Comparison of ENCODE assay signal across 10 cellular contexts in genomic region chr20:48791014-48791413, GRCh38. TPM values are rescaled to one million over a fixed set of nuclear protein-coding genes. Genes with fewer than 3 reads are reported as not detected.
DNase-seq lines count a peak whose midpoint lies in the region; ATAC-seq and TF ChIP-seq lines count a peak whose summit lies in the region.
"Had no signal": no experiment of that assay in that cellular context is flagged by ENCODE, and none has a peak within 500 bp of the region (broad histone marks: within the 10 kb centered on the region; RNA-seq: fewer than 3 reads in every experiment).

No MANE protein-coding gene starts in this region.

- H3K9me3 ChIP-seq in WERI-Rb-1 (ENCODE audit: severe bottlenecking) = no peaks in the 10 kb centered on the region
- H3K9me3 ChIP-seq: SJSA1 had no signal

- H3K36me3 ChIP-seq in WERI-Rb-1 = no peaks in the 10 kb centered on the region

- H3K27me3 Mint-ChIP-seq in natural killer cell treated with Interleukin-12 subunit alpha and Interleukin-12 subunit beta and Interleukin-15 and Interleukin-18, amount 100 ng/mL, for 72 hours = no peaks in the 10 kb centered on the region
- H3K27me3 Mint-ChIP-seq: activated naive CD8-positive, alpha-beta T cell had no signal

- H3K4me1 Mint-ChIP-seq in natural killer cell treated with Interleukin-12 subunit alpha and Interleukin-12 subunit beta and Interleukin-15 and Interleukin-18, amount 100 ng/mL, for 72 hours (ENCODE audit: low read depth in 2 of 2) = peaks cover 85 to 86% of the 10 kb centered on the region in 2 donors

- TF ChIP-seq CTCF in WERI-Rb-1 (IDR thresholded peaks at IDR 0.05; ENCODE audit: low read depth, low read length) = peak; percentile 5; the same call in 1 of the 2 replicates

- peak overlapping the region; percentile 70 for H3K4me3 Mint-ChIP-seq in natural killer cell treated with Interleukin-12 subunit alpha and Interleukin-12 subunit beta and Interleukin-15 and Interleukin-18, amount 100 ng/mL, for 72 hours
- H3K4me3 Mint-ChIP-seq: activated naive CD8-positive, alpha-beta T cell had no signal

- ATAC-seq in natural killer cell treated with Interleukin-12 subunit alpha and Interleukin-12 subunit beta and Interleukin-15 and Interleukin-18, amount 100 ng/mL, for 72 hours = no peak
- ATAC-seq in HG03159 (IDR thresholded peaks at IDR 0.05; ENCODE audit: unreplicated experiment) (no peak), GM19397 (IDR thresholded peaks at IDR 0.05; ENCODE audit: unreplicated experiment) (no peak)

- DNase-seq in GDM1 (lab: John Stamatoyannopoulos, UW) = peak; percentile 23
- peak; percentile 88 for DNase-seq in NCI-H1694 (lab: John Stamatoyannopoulos, UW)
- DNase-seq in WERI-Rb-1 = no peak
- DNase-seq in natural killer cell treated with Interleukin-12 subunit alpha and Interleukin-12 subunit beta and Interleukin-15 and Interleukin-18, amount 100 ng/mL, for 72 hours (ENCODE audit: low spot score) = no peak
- DNase-seq in occipital lobe (lab: John Stamatoyannopoulos, UW) = no peak
- no peak for DNase-seq in stimulated activated naive CD4-positive, alpha-beta T cell (lab: John Stamatoyannopoulos, UW)

- no peaks in the 10 kb centered on the region for H3K27me3 ChIP-seq in WERI-Rb-1 (ENCODE audit: insufficient read depth, low read depth, severe bottlenecking)
- H3K27me3 ChIP-seq: SJSA1 had no signal

- H3K36me3 Mint-ChIP-seq in natural killer cell treated with Interleukin-12 subunit alpha and Interleukin-12 subunit beta and Interleukin-15 and Interleukin-18, amount 100 ng/mL, for 72 hours = no peaks in the 10 kb centered on the region

- no peak overlapping the region for H3K27ac Mint-ChIP-seq in natural killer cell treated with Interleukin-12 subunit alpha and Interleukin-12 subunit beta and Interleukin-15 and Interleukin-18, amount 100 ng/mL, for 72 hours
- H3K27ac Mint-ChIP-seq: activated naive CD8-positive, alpha-beta T cell had no signal

- H3K9me3 Mint-ChIP-seq in natural killer cell treated with Interleukin-12 subunit alpha and Interleukin-12 subunit beta and Interleukin-15 and Interleukin-18, amount 100 ng/mL, for 72 hours = no peaks in the 10 kb centered on the region

- no peak overlapping the region for H3K27ac ChIP-seq in WERI-Rb-1
- H3K27ac ChIP-seq: SJSA1 had no signal

- no peak overlapping the region for H3K4me3 ChIP-seq in WERI-Rb-1 (ENCODE audit: low read depth, low read length)
- H3K4me3 ChIP-seq: SJSA1 had no signal

RNA-seq across cellular contexts. Expression of gene PREX1, which starts 36.8 kb away (rescaled TPM):
- 100 to 1,000 TPM; 132 to 167 TPM for total RNA-seq in natural killer cell treated with Interleukin-12 subunit alpha and Interleukin-12 subunit beta and Interleukin-15 and Interleukin-18, amount 100 ng/mL, for 72 hours
- 21.1 TPM for total RNA-seq in occipital lobe

Comparison
In these comparisons a context has a peak if more than half of its experiments do, and no peak if none do; other contexts are left out.
1. DNase-seq: peak in GDM1 (single experiment) and NCI-H1694 (single experiment); none in WERI-Rb-1 (single experiment), natural killer cell treated with Interleukin-12 subunit alpha and Interleukin-12 subunit beta and Interleukin-15 and Interleukin-18, amount 100 ng/mL, for 72 hours (single experiment), occipital lobe (single experiment) and stimulated activated naive CD4-positive, alpha-beta T cell (0 of 6).